Comparison of ENCODE assay signal across 1 cellular context in genomic region chr14:71147335-71147734, GRCh38.
TF ChIP-seq lines count a peak whose summit lies in the region.

No MANE protein-coding gene starts in this region.

TF ChIP-seq in HepG2, 621 proteins besides CTCF, POLR2A, EP300 and RAD21 (continued from another document):
- peak; percentile 96 for TF ChIP-seq ZBTB33 (CRISPR knock-in tag; IDR thresholded peaks at IDR 0.05)
